10 cellular contexts compared by ENCODE assay signal in genomic region chr17:27218719-27219488, GRCh38.
DNase-seq lines count a peak whose midpoint lies in the region; ATAC-seq, FAIRE-seq and TF ChIP-seq lines count a peak whose summit lies in the region.
"Had no signal": no experiment of that assay in that cellular context is flagged by ENCODE, and none has a peak within 500 bp of the region (broad histone marks: within the 10 kb centered on the region; RNA-seq: fewer than 3 reads in every experiment).

No MANE protein-coding gene starts in this region.

- no peaks in the 10 kb centered on the region for H3K36me3 Mint-ChIP-seq in central memory CD8-positive, alpha-beta T cell (ENCODE audit: insufficient read depth)

- no peaks in the 10 kb centered on the region for H3K4me1 ChIP-seq in kidney (ENCODE audit: control insufficient read depth in 1 of 2, insufficient read depth in 1 of 2, low read depth in 1 of 2, low read length in 2 of 2)

- no peak for TF ChIP-seq CTCF in kidney (IDR thresholded peaks at IDR 0.05; ENCODE audit: borderline replicate concordance, extremely low read depth, insufficient read depth)

- no peak overlapping the region for H3K4me3 ChIP-seq in kidney (ENCODE audit: low read length in 2 of 2)
- H3K4me3 ChIP-seq: thoracic aorta had no signal

- no peaks in the 10 kb centered on the region for H3K9me3 Mint-ChIP-seq in central memory CD8-positive, alpha-beta T cell

- H3K4me1 Mint-ChIP-seq in central memory CD8-positive, alpha-beta T cell: peaks cover 18% of the 10 kb centered on the region

- no peaks in the 10 kb centered on the region for H3K27me3 Mint-ChIP-seq in central memory CD8-positive, alpha-beta T cell

- FAIRE-seq in kidney (lab: Jason Lieb, UNC): no peak

- no peaks in the 10 kb centered on the region for H3K9me3 ChIP-seq in kidney (ENCODE audit: control insufficient read depth in 1 of 2, low read length in 2 of 2)
- H3K9me3 ChIP-seq: thoracic aorta had no signal

- intact Hi-C loops in kidney (cut with DNase I): no loop called here

- H3K4me3 Mint-ChIP-seq in central memory CD8-positive, alpha-beta T cell: peak overlapping the region; percentile 58

- H3K36me3 ChIP-seq in kidney (ENCODE audit: control insufficient read depth in 1 of 2, insufficient read depth in 2 of 2, low read length in 2 of 2): no peaks in the 10 kb centered on the region
- H3K36me3 ChIP-seq: thoracic aorta had no signal

- H3K9ac ChIP-seq in kidney (ENCODE audit: low read length in 2 of 2): no peak overlapping the region

- no peak overlapping the region for H3K27ac ChIP-seq in kidney (ENCODE audit: low read depth in 2 of 2, low read length in 2 of 2)
- H3K27ac ChIP-seq: thoracic aorta had no signal

- H3K27ac Mint-ChIP-seq in central memory CD8-positive, alpha-beta T cell (ENCODE audit: low read depth): peak overlapping the region; percentile 87

- peak; percentile 90 for ATAC-seq in GM21390 (IDR thresholded peaks at IDR 0.05; ENCODE audit: unreplicated experiment)
- ATAC-seq in HG03280 (IDR thresholded peaks at IDR 0.05; ENCODE audit: unreplicated experiment): peak; percentile 77
- peak; percentile 77 for ATAC-seq in central memory CD8-positive, alpha-beta T cell (replicated peaks; ENCODE audit: extremely low read depth, poor library complexity, severe bottlenecking)
- no peak for ATAC-seq in esophagus mucosa

- peak; percentile 3 for DNase-seq in NOMO-1 treated with DMSO at 0.1 percent for 48 hours (lab: John Stamatoyannopoulos, UW; ENCODE audit: unreplicated experiment)
- no peak for DNase-seq in NOMO-1 treated with dmso at 0.1 percent for 144 hours (lab: John Stamatoyannopoulos, UW; ENCODE audit: unreplicated experiment)
- no peak for DNase-seq in central memory CD8-positive, alpha-beta T cell (ENCODE audit: low spot score in 2 of 2)
- no peak for DNase-seq in NCI-H774 (lab: John Stamatoyannopoulos, UW)
- DNase-seq in kidney: no peak
- DNase-seq: NCI-H2081 had no signal
